In the genomic region with DNA sequence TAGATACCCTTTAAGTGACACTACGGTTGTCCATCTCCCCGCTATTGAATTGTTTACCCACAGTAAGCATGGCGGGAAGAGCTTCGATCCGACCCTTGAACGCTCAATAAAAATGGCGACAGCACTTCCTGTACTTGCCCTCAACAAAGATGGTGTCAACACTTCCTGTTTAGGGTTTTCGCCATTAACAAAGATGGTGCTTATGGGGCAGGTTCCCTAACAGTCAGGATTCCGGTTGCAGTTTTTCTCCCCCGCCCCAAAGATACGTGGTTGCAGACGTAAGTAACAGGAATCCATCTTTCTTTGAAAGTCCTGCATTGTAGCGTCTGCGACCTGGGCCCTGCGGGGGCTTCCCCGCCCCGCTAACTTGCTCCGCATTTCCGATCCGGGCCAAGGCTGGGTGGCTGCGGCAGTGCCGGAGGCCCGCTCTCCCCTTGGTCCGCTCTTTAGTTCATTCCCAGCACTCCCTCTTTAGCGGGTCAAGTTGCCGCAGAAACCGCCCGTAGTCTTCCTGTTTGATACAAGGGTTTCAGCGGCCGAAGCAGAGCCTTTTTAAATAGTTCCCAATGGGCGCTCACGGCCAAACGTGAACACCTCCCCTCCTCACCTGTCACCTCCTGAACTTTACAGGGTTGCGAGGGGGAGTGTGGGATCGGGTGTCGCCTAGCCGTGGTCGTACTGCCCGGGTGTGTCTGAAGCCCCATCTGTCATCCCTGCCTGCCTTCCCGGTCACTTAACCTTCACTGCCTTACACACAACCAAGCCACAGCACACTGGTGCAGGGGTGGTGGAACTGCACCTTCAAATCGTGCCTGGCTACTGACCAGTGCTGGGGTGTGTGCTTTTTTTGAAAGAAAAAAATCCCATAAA, we compare ENCODE assay signal across 1 cellular context.
TF ChIP-seq lines count a peak whose summit lies in the region.

Gene CRADD (plus strand): TSS at position 181 of the 870 bp plus-strand sequence.

TF ChIP-seq in HepG2, 621 proteins besides CTCF, POLR2A, EP300 and RAD21 (continued from another document and continues in another):
- TF ChIP-seq SIN3A (IDR thresholded peaks at IDR 0.05; ENCODE audit: borderline replicate concordance, low read depth, low read length): peak; percentile 81; the same call in 1 of the 2 replicates
- TF ChIP-seq MEIS2 (CRISPR knock-in tag; IDR thresholded peaks at IDR 0.05): no peak
- TF ChIP-seq, protein P1, sequence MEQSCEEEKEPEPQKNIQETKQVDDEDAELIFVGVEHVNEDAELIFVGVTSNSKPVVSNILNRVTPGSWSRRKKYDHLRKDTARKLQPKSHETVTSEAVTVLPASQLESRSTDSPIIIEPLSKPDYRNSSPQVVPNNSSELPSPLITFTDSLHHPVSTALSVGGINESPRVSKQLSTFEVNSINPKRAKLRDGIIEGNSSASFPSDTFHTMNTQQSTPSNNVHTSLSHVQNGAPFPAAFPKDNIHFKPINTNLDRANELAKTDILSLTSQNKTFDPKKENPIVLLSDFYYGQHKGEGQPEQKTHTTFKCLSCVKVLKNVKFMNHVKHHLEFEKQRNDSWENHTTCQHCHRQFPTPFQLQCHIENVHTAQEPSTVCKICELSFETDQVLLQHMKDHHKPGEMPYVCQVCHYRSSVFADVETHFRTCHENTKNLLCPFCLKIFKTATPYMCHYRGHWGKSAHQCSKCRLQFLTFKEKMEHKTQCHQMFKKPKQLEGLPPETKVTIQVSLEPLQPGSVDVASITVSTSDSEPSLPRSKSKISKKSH (CRISPR knock-in tag; IDR thresholded peaks at IDR 0.05; ENCODE audit: borderline replicate concordance): peak; percentile 77; the same call in 1 of the 2 replicates
- no peak for TF ChIP-seq ZNF674 (CRISPR knock-in tag; IDR thresholded peaks at IDR 0.05; ENCODE audit: low read depth)
- peak; percentile 88; the same call in 1 of the 2 replicates for TF ChIP-seq ZNF430 (CRISPR knock-in tag; IDR thresholded peaks at IDR 0.05)
- peak; percentile 44; the same call in 1 of the 2 replicates for TF ChIP-seq ZNF205 (CRISPR knock-in tag; IDR thresholded peaks at IDR 0.05)
- 0 out of 2 replicates have a peak, but pooled peaks have one; percentile 26 for TF ChIP-seq DR1 (CRISPR knock-in tag; IDR thresholded peaks at IDR 0.05)
- peak; percentile 97 for TF ChIP-seq NR2C2 (CRISPR knock-in tag; IDR thresholded peaks at IDR 0.05; ENCODE audit: borderline replicate concordance)
- TF ChIP-seq ZNF337 (CRISPR knock-in tag; IDR thresholded peaks at IDR 0.05; ENCODE audit: borderline replicate concordance, low read depth): 0 out of 2 replicates have a peak, but pooled peaks have one; percentile 61
- TF ChIP-seq ZFY (CRISPR knock-in tag; IDR thresholded peaks at IDR 0.05): peak; percentile 90
- TF ChIP-seq HNRNPLL (IDR thresholded peaks at IDR 0.05; ENCODE audit: low read depth, low read length, poor library complexity, severe bottlenecking): peak; percentile 78
- TF ChIP-seq ZNF572 (CRISPR knock-in tag; IDR thresholded peaks at IDR 0.05): peak; percentile 79; the same call in 1 of the 2 replicates
- TF ChIP-seq HNF4A (CRISPR knock-in tag; IDR thresholded peaks at IDR 0.05): peak; percentile 84
- TF ChIP-seq ZNF687 (CRISPR knock-in tag; IDR thresholded peaks at IDR 0.05): peak; percentile 91
- TF ChIP-seq, protein P2, sequence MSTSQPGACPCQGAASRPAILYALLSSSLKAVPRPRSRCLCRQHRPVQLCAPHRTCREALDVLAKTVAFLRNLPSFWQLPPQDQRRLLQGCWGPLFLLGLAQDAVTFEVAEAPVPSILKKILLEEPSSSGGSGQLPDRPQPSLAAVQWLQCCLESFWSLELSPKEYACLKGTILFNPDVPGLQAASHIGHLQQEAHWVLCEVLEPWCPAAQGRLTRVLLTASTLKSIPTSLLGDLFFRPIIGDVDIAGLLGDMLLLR (CRISPR knock-in tag; IDR thresholded peaks at IDR 0.05): no peak
- TF ChIP-seq SATB2 (CRISPR knock-in tag; IDR thresholded peaks at IDR 0.05): no peak
- TF ChIP-seq MIXL1 (CRISPR knock-in tag; IDR thresholded peaks at IDR 0.05): peak; percentile 75; the same call in 1 of the 2 replicates
- TF ChIP-seq ZFP90 (CRISPR knock-in tag; IDR thresholded peaks at IDR 0.05; ENCODE audit: borderline replicate concordance): no peak
- TF ChIP-seq, protein P3, sequence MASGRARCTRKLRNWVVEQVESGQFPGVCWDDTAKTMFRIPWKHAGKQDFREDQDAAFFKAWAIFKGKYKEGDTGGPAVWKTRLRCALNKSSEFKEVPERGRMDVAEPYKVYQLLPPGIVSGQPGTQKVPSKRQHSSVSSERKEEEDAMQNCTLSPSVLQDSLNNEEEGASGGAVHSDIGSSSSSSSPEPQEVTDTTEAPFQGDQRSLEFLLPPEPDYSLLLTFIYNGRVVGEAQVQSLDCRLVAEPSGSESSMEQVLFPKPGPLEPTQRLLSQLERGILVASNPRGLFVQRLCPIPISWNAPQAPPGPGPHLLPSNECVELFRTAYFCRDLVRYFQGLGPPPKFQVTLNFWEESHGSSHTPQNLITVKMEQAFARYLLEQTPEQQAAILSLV (CRISPR knock-in tag; IDR thresholded peaks at IDR 0.05; ENCODE audit: borderline replicate concordance): peak; percentile 86; the same call in 1 of the 2 replicates
- TF ChIP-seq THYN1 (CRISPR knock-in tag; IDR thresholded peaks at IDR 0.05; ENCODE audit: borderline replicate concordance, low read depth): no peak
- TF ChIP-seq, protein P4, sequence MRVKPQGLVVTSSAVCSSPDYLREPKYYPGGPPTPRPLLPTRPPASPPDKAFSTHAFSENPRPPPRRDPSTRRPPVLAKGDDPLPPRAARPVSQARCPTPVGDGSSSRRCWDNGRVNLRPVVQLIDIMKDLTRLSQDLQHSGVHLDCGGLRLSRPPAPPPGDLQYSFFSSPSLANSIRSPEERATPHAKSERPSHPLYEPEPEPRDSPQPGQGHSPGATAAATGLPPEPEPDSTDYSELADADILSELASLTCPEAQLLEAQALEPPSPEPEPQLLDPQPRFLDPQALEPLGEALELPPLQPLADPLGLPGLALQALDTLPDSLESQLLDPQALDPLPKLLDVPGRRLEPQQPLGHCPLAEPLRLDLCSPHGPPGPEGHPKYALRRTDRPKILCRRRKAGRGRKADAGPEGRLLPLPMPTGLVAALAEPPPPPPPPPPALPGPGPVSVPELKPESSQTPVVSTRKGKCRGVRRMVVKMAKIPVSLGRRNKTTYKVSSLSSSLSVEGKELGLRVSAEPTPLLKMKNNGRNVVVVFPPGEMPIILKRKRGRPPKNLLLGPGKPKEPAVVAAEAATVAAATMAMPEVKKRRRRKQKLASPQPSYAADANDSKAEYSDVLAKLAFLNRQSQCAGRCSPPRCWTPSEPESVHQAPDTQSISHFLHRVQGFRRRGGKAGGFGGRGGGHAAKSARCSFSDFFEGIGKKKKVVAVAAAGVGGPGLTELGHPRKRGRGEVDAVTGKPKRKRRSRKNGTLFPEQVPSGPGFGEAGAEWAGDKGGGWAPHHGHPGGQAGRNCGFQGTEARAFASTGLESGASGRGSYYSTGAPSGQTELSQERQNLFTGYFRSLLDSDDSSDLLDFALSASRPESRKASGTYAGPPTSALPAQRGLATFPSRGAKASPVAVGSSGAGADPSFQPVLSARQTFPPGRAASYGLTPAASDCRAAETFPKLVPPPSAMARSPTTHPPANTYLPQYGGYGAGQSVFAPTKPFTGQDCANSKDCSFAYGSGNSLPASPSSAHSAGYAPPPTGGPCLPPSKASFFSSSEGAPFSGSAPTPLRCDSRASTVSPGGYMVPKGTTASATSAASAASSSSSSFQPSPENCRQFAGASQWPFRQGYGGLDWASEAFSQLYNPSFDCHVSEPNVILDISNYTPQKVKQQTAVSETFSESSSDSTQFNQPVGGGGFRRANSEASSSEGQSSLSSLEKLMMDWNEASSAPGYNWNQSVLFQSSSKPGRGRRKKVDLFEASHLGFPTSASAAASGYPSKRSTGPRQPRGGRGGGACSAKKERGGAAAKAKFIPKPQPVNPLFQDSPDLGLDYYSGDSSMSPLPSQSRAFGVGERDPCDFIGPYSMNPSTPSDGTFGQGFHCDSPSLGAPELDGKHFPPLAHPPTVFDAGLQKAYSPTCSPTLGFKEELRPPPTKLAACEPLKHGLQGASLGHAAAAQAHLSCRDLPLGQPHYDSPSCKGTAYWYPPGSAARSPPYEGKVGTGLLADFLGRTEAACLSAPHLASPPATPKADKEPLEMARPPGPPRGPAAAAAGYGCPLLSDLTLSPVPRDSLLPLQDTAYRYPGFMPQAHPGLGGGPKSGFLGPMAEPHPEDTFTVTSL (CRISPR knock-in tag; IDR thresholded peaks at IDR 0.05; ENCODE audit: borderline replicate concordance): peak; percentile 49; the same call in 1 of the 2 replicates
- peak; percentile 99 for TF ChIP-seq ZHX2 (IDR thresholded peaks at IDR 0.05; ENCODE audit: low read depth)
- TF ChIP-seq ZHX2 (CRISPR knock-in tag; IDR thresholded peaks at IDR 0.05; ENCODE audit: borderline replicate concordance): no peak
- TF ChIP-seq ZNF292 (CRISPR knock-in tag; IDR thresholded peaks at IDR 0.05; ENCODE audit: borderline replicate concordance, low read depth): peak; percentile 39; the same call in 1 of the 2 replicates
- TF ChIP-seq KDM4B (CRISPR knock-in tag; IDR thresholded peaks at IDR 0.05): 0 out of 2 replicates have a peak, but pooled peaks have one; percentile 5
- TF ChIP-seq, protein P5, sequence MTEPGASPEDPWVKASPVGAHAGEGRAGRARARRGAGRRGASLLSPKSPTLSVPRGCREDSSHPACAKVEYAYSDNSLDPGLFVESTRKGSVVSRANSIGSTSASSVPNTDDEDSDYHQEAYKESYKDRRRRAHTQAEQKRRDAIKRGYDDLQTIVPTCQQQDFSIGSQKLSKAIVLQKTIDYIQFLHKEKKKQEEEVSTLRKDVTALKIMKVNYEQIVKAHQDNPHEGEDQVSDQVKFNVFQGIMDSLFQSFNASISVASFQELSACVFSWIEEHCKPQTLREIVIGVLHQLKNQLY (CRISPR knock-in tag; IDR thresholded peaks at IDR 0.05): peak; percentile 34; the same call in 1 of the 2 replicates
- TF ChIP-seq, protein P6, sequence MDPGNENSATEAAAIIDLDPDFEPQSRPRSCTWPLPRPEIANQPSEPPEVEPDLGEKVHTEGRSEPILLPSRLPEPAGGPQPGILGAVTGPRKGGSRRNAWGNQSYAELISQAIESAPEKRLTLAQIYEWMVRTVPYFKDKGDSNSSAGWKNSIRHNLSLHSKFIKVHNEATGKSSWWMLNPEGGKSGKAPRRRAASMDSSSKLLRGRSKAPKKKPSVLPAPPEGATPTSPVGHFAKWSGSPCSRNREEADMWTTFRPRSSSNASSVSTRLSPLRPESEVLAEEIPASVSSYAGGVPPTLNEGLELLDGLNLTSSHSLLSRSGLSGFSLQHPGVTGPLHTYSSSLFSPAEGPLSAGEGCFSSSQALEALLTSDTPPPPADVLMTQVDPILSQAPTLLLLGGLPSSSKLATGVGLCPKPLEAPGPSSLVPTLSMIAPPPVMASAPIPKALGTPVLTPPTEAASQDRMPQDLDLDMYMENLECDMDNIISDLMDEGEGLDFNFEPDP (CRISPR knock-in tag; conservative IDR thresholded peaks at IDR 0.05): no peak
- 0 out of 2 replicates have a peak, but pooled peaks have one; percentile 76 for TF ChIP-seq CBX5 (CRISPR knock-in tag; IDR thresholded peaks at IDR 0.05; ENCODE audit: borderline replicate concordance)
- TF ChIP-seq ZNF143 (CRISPR knock-in tag; IDR thresholded peaks at IDR 0.05): peak; percentile 66
